21 cellular contexts compared by ENCODE assay signal in genomic region chr10:43176271-43176670, GRCh38. TPM values are rescaled to one million over a fixed set of nuclear protein-coding genes. Genes with fewer than 3 reads are reported as not detected.
DNase-seq lines count a peak whose midpoint lies in the region; ATAC-seq, FAIRE-seq and TF ChIP-seq lines count a peak whose summit lies in the region.
"Had no signal": no experiment of that assay in that cellular context is flagged by ENCODE, and none has a peak within 500 bp of the region (broad histone marks: within the 10 kb centered on the region; RNA-seq: fewer than 3 reads in every experiment).

No MANE protein-coding gene starts in this region.

- H3K27ac ChIP-seq in trophoblast cell (ENCODE audit: low read depth, low read length): no peak overlapping the region
- H3K27ac ChIP-seq: 22Rv1; BLaER1 treated with 17β-estradiol and CSF1 and Interleukin-3, amounts not matched to agents 10 nM and 100 nM; GM23248; HL-60 had no signal

- intact Hi-C loops in activated CD4-positive, alpha-beta memory T cell treated with anti-CD3 and anti-CD28 coated beads for 36 hours (cut with micrococcal nuclease): no loop called here

- H3K4me3 Mint-ChIP-seq in activated CD4-positive, alpha-beta memory T cell treated with anti-CD3 and anti-CD28 coated beads, Interleukin-2, amount 10 ng/mL, durations not matched to agents 7 days and 5 days: no peak overlapping the region
- H3K4me3 Mint-ChIP-seq in activated CD4-positive, alpha-beta memory T cell treated with anti-CD3 and anti-CD28 coated beads for 36 hours: no peak overlapping the region
- H3K4me3 Mint-ChIP-seq: CD4-positive, alpha-beta memory T cell had no signal

- H3K27ac Mint-ChIP-seq in activated CD4-positive, alpha-beta memory T cell treated with anti-CD3 and anti-CD28 coated beads, Interleukin-2, amount 10 ng/mL, durations not matched to agents 7 days and 5 days: peak overlapping the region; percentile 24
- no peak overlapping the region for H3K27ac Mint-ChIP-seq in activated CD4-positive, alpha-beta memory T cell treated with anti-CD3 and anti-CD28 coated beads for 36 hours

- H3K23ac ChIP-seq in trophoblast cell (ENCODE audit: low read length): no peak overlapping the region

- H3K14ac ChIP-seq in trophoblast cell (ENCODE audit: low read length): no peak overlapping the region

- no peak overlapping the region for H2AFZ ChIP-seq in trophoblast cell (ENCODE audit: insufficient read depth, low read length, poor library complexity)
- H2AFZ ChIP-seq: GM23248 had no signal

- H3K36me3 Mint-ChIP-seq in activated CD4-positive, alpha-beta memory T cell treated with anti-CD3 and anti-CD28 coated beads, Interleukin-2, amount 10 ng/mL, durations not matched to agents 7 days and 5 days (ENCODE audit: low read depth): peaks cover 91% of the 10 kb centered on the region
- H3K36me3 Mint-ChIP-seq in activated CD4-positive, alpha-beta memory T cell treated with anti-CD3 and anti-CD28 coated beads for 36 hours: peaks cover 69% of the 10 kb centered on the region

- no peak overlapping the region for H4K12ac ChIP-seq in trophoblast cell (ENCODE audit: low read depth, low read length)

- no peak overlapping the region for H2BK120ac ChIP-seq in trophoblast cell (ENCODE audit: insufficient read depth, low read length, poor library complexity)

- H3K18ac ChIP-seq in trophoblast cell (ENCODE audit: low read length): no peak overlapping the region

- POLR2A ChIA-PET in activated CD4-positive, alpha-beta memory T cell treated with anti-CD3 and anti-CD28 coated beads, Interleukin-2, amount 10 ng/mL, durations not matched to agents 7 days and 5 days (lab: Charles Lee): no interaction called here
- POLR2A ChIA-PET in activated CD4-positive, alpha-beta memory T cell treated with anti-CD3 and anti-CD28 coated beads for 36 hours (lab: Charles Lee): no interaction called here

- no peak for FAIRE-seq in RCC 7860 (lab: Jason Lieb, UNC)
- FAIRE-seq: D721Med, GM12892, GM19239 had no signal

- H3K4me1 Mint-ChIP-seq in activated CD4-positive, alpha-beta memory T cell treated with anti-CD3 and anti-CD28 coated beads, Interleukin-2, amount 10 ng/mL, durations not matched to agents 7 days and 5 days: peaks cover 20% of the 10 kb centered on the region
- peaks cover 13% of the 10 kb centered on the region for H3K4me1 Mint-ChIP-seq in activated CD4-positive, alpha-beta memory T cell treated with anti-CD3 and anti-CD28 coated beads for 36 hours (ENCODE audit: low read depth)

- no peak overlapping the region for H2AK5ac ChIP-seq in trophoblast cell (ENCODE audit: low read length)

- CTCF ChIA-PET in activated CD4-positive, alpha-beta memory T cell treated with anti-CD3 and anti-CD28 coated beads, Interleukin-2, amount 10 ng/mL, durations not matched to agents 7 days and 5 days (lab: Charles Lee): interaction anchor here (0.6 to 1.1 kb wide), 3 partner anchors 9 to 26 kb away, joined by 3 read pairs; no protein-coding TSS in a partner anchor
- CTCF ChIA-PET in activated CD4-positive, alpha-beta memory T cell treated with anti-CD3 and anti-CD28 coated beads for 36 hours (lab: Charles Lee): interaction anchor here (1.0 to 1.1 kb wide), 3 partner anchors 20 to 117 kb away, joined by 3 to 6 read pairs (median 3); no protein-coding TSS in a partner anchor

- no peak overlapping the region for H3K4me3 ChIP-seq in kidney epithelial cell (ENCODE audit: low read depth, low read length)
- H3K4me3 ChIP-seq in trophoblast cell (ENCODE audit: low read depth, low read length): no peak overlapping the region
- H3K4me3 ChIP-seq: BLaER1 treated with 17β-estradiol and CSF1 and Interleukin-3, amounts not matched to agents 10 nM and 100 nM; GM23248 had no signal

- no peaks in the 10 kb centered on the region for H3K79me2 ChIP-seq in trophoblast cell (ENCODE audit: control insufficient read depth, insufficient read depth, low read length, poor library complexity)

- H3K9me3 ChIP-seq in trophoblast cell (ENCODE audit: insufficient read depth, low read depth, low read length): no peaks in the 10 kb centered on the region

- H3K27me3 ChIP-seq in kidney epithelial cell (ENCODE audit: control insufficient read depth, insufficient read depth, low read length): no peaks in the 10 kb centered on the region
- no peaks in the 10 kb centered on the region for H3K27me3 ChIP-seq in trophoblast cell (ENCODE audit: insufficient read depth, low read length)
- H3K27me3 ChIP-seq: BLaER1 treated with 17β-estradiol and CSF1 and Interleukin-3, amounts not matched to agents 10 nM and 100 nM had no signal

- TF ChIP-seq CTCF in kidney epithelial cell (IDR thresholded peaks at IDR 0.05; ENCODE audit: insufficient read depth, low read length, poor library complexity, severe bottlenecking): no peak

- H4K8ac ChIP-seq in trophoblast cell (ENCODE audit: low read depth, low read length): no peak overlapping the region

- no peak overlapping the region for H3K4ac ChIP-seq in trophoblast cell (ENCODE audit: low read depth, low read length)

- WGBS in trophoblast cell (ENCODE audit: extremely low coverage, insufficient coverage, insufficient read length): no CpG with 5 or more reads among the region's 3 CpGs

- no peak overlapping the region for H2BK12ac ChIP-seq in trophoblast cell (ENCODE audit: low read length)

- no peaks in the 10 kb centered on the region for H3K4me1 ChIP-seq in trophoblast cell (ENCODE audit: control insufficient read depth in 1 of 2, insufficient read depth in 2 of 2, low read length in 2 of 2)

- H3K4me2 ChIP-seq in trophoblast cell (ENCODE audit: low read length): no peak overlapping the region
- H3K4me2 ChIP-seq: BLaER1 treated with 17β-estradiol and CSF1 and Interleukin-3, amounts not matched to agents 10 nM and 100 nM had no signal

- H3K27me3 Mint-ChIP-seq in activated CD4-positive, alpha-beta memory T cell treated with anti-CD3 and anti-CD28 coated beads, Interleukin-2, amount 10 ng/mL, durations not matched to agents 7 days and 5 days: no peaks in the 10 kb centered on the region
- no peaks in the 10 kb centered on the region for H3K27me3 Mint-ChIP-seq in activated CD4-positive, alpha-beta memory T cell treated with anti-CD3 and anti-CD28 coated beads for 36 hours
- H3K27me3 Mint-ChIP-seq: CD4-positive, alpha-beta memory T cell had no signal

- H3K36me3 ChIP-seq in kidney epithelial cell (ENCODE audit: control insufficient read depth, insufficient read depth, low read length) (peaks cover 1% of the 10 kb centered on the region), trophoblast cell (ENCODE audit: control insufficient read depth in 1 of 2, insufficient read depth in 2 of 2, low read length in 2 of 2) (peaks cover 4 to 5% of the 10 kb centered on the region in 2 experiments)

- no peak overlapping the region for H4K91ac ChIP-seq in trophoblast cell (ENCODE audit: low read depth, low read length)

- no peak overlapping the region for H3K9ac ChIP-seq in trophoblast cell (ENCODE audit: low read length)
- H3K9ac ChIP-seq: BLaER1 treated with 17β-estradiol and CSF1 and Interleukin-3, amounts not matched to agents 10 nM and 100 nM; GM23248 had no signal

- no peaks in the 10 kb centered on the region for H3K9me3 Mint-ChIP-seq in activated CD4-positive, alpha-beta memory T cell treated with anti-CD3 and anti-CD28 coated beads, Interleukin-2, amount 10 ng/mL, durations not matched to agents 7 days and 5 days
- H3K9me3 Mint-ChIP-seq in activated CD4-positive, alpha-beta memory T cell treated with anti-CD3 and anti-CD28 coated beads for 36 hours: peaks cover 11% of the 10 kb centered on the region

- DNase-seq in activated CD4-positive, alpha-beta memory T cell treated with anti-CD3 and anti-CD28 coated beads, Interleukin-2, amount 10 ng/mL, durations not matched to agents 7 days and 5 days: no peak
- DNase-seq in activated CD4-positive, alpha-beta memory T cell treated with anti-CD3 and anti-CD28 coated beads for 36 hours: no peak
- peak; percentile 44 for DNase-seq in RCC 7860 (ENCODE audit: low spot score)
- DNase-seq in kidney epithelial cell (ENCODE audit: low read depth): peak; percentile 28
- DNase-seq in trophoblast cell: peak; percentile 34 to 65
- DNase-seq in SW480 (ENCODE audit: low spot score): no peak
- no peak for DNase-seq in GOT3 (lab: John Stamatoyannopoulos, UW)
- DNase-seq: AML-193; CD4-positive, alpha-beta memory T cell; DMS153; DMS79 treated with DMSO at 0.1 percent for 48 hours; EL; GM23248; H7 had no signal

- no peaks in the 10 kb centered on the region for H3K79me1 ChIP-seq in trophoblast cell (ENCODE audit: low read length)

- ATAC-seq in GM21737 (IDR thresholded peaks at IDR 0.05; ENCODE audit: unreplicated experiment): no peak

- no peak overlapping the region for H2BK5ac ChIP-seq in trophoblast cell (ENCODE audit: low read depth, low read length, poor library complexity)

RNA-seq across cellular contexts. Expression of gene CSGALNACT2, which starts 38.0 kb away (rescaled TPM):
- 10 to 100 TPM; 64.8 to 66.2 TPM for total RNA-seq in activated CD4-positive, alpha-beta memory T cell treated with anti-CD3 and anti-CD28 coated beads, Interleukin-2, amount 10 ng/mL, durations not matched to agents 7 days and 5 days
- total RNA-seq in activated CD4-positive, alpha-beta memory T cell treated with anti-CD3 and anti-CD28 coated beads for 36 hours: 10 to 100 TPM; 30.2 to 32.3 TPM
- total RNA-seq in kidney epithelial cell: 16.0 and 17.3 TPM in 2 replicates
- polyA plus RNA-seq in trophoblast cell (2013): 7.8 and 7.9 TPM in 2 replicates

Comparison
In these comparisons a context has a peak if more than half of its experiments do, and no peak if none do; other contexts are left out.
1. DNase-seq: peak in RCC 7860 (single experiment), kidney epithelial cell (single experiment) and trophoblast cell (2 of 2); none in activated CD4-positive, alpha-beta memory T cell treated with anti-CD3 and anti-CD28 coated beads, Interleukin-2, amount 10 ng/mL, durations not matched to agents 7 days and 5 days (single experiment), activated CD4-positive, alpha-beta memory T cell treated with anti-CD3 and anti-CD28 coated beads for 36 hours (single experiment), SW480 (single experiment) and GOT3 (single experiment).